ENCODE assay signal across 27 cellular contexts in the genomic region with DNA sequence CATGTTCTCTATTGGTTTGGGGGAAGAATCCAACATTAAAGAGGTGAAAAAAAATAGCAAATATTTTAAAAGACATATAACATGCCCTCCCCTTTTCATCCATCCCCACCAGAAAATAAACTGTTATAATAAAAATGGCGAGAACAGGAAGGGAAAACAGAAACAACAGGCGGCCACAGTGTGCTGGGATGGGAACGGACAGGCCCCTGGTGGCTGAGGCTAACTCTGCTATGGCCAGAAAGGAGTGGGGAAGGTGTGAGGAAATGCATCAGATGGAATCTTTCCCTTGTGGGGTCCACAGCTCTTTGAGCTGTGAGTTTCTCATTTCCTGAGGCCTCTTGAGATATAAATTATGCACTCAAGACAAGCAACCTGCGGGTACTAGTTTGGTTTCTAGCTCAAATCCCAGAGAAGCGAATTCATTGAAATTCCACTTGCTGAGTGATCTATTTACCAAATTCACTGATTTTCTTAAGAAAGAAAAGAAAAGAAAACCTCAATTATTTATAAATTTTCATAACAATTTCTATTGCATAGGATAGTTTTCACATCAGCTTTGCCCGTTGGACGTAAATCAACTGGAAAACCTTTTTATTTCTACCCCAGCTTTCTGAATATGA.
"Had no signal": no experiment of that assay in that cellular context is flagged by ENCODE, and none has a peak within 500 bp of the region (broad histone marks: within the 10 kb centered on the region; RNA-seq: fewer than 3 reads in every experiment).

No MANE protein-coding gene starts in this region.

- H3K27ac ChIP-seq: SJCRH30 had no signal

- H3K27ac Mint-ChIP-seq: activated B cell treated with CpG ODN at 0.5 μM for 24 hours; activated CD4-positive, alpha-beta memory T cell treated with anti-CD3 and anti-CD28 coated beads for 36 hours; activated CD4-positive, alpha-beta T cell treated with anti-CD3 and anti-CD28 coated beads, Interleukin-2, amount 10 ng/mL, durations not matched to agents 24 days and 14 days; activated naive CD4-positive, alpha-beta T cell treated with anti-CD3 and anti-CD28 coated beads for 36 hours; activated naive CD8-positive, alpha-beta T cell; activated T-helper 17 cell treated with anti-CD3 and anti-CD28 coated beads, Interleukin-2, amount 50 U/mL, for 72 hours; T-helper 1 cell treated with Interleukin-12 subunit alpha and Interleukin-12 subunit beta and Interleukin-4 antibody, amounts not matched to agents 30 μg/mL and 1 μg/mL, for 36 hours had no signal

- H3K27me3 Mint-ChIP-seq: activated CD4-positive, alpha-beta memory T cell treated with anti-CD3 and anti-CD28 coated beads for 36 hours; activated CD4-positive, alpha-beta T cell treated with anti-CD3 and anti-CD28 coated beads, Interleukin-2, amount 10 ng/mL, durations not matched to agents 24 days and 14 days; activated naive CD8-positive, alpha-beta T cell; activated T-helper 17 cell treated with anti-CD3 and anti-CD28 coated beads, Interleukin-2, amount 50 U/mL, for 72 hours had no signal

- H3K36me3 ChIP-seq: SJCRH30 had no signal

- H3K4me3 Mint-ChIP-seq: activated B cell treated with CpG ODN at 0.5 μM for 24 hours; activated CD4-positive, alpha-beta memory T cell treated with anti-CD3 and anti-CD28 coated beads for 36 hours; activated CD4-positive, alpha-beta T cell treated with anti-CD3 and anti-CD28 coated beads, Interleukin-2, amount 10 ng/mL, durations not matched to agents 24 days and 14 days; activated naive CD4-positive, alpha-beta T cell treated with anti-CD3 and anti-CD28 coated beads for 36 hours; activated naive CD8-positive, alpha-beta T cell; activated T-helper 17 cell treated with anti-CD3 and anti-CD28 coated beads, Interleukin-2, amount 50 U/mL, for 72 hours; T-helper 1 cell treated with Interleukin-12 subunit alpha and Interleukin-12 subunit beta and Interleukin-4 antibody, amounts not matched to agents 30 μg/mL and 1 μg/mL, for 36 hours had no signal

- H3K4me1 ChIP-seq: SJCRH30 had no signal

- ATAC-seq: activated T-helper 17 cell treated with anti-CD3 and anti-CD28 coated beads, Interleukin-2, amount 50 U/mL, for 72 hours; Panc1; Right ventricle myocardium inferior; SK-N-SH treated with all-trans-retinoic acid at 6 μM for 48 hours had no signal

- DNase-seq: activated B cell treated with CpG ODN at 0.5 μM for 24 hours; activated CD4-positive, alpha-beta memory T cell treated with anti-CD3 and anti-CD28 coated beads for 36 hours; activated CD4-positive, alpha-beta T cell treated with anti-CD3 and anti-CD28 coated beads for 1 hour; activated CD4-positive, alpha-beta T cell treated with anti-CD3 and anti-CD28 coated beads, Interleukin-2, amount 10 ng/mL, durations not matched to agents 24 days and 14 days; activated gamma-delta T cell; activated naive CD4-positive, alpha-beta T cell treated with anti-CD3 and anti-CD28 coated beads for 36 hours; activated T-cell treated with anti-CD3 and anti-CD28 coated beads for 4 hours; activated T-cell treated with anti-CD3 and anti-CD28 coated beads, Interleukin-2, amount 50 U/mL, for 48 hours; central memory CD4-positive, alpha-beta T cell; MM.1S; NCI-H1105; NCI-H1436; NCI-H1694 treated with DMSO at 0.1 percent for 48 hours; NCI-H2029 treated with DMSO at 0.1 percent for 48 hours; NCI-H345; NCI-H510A; NCI-H526 treated with DMSO at 0.1 percent for 48 hours; NK-92 treated with Interleukin-12 subunit alpha and Interleukin-12 subunit beta, amount 100 ng/mL, for 24 hours; OCI-M1; RPMI8226; SJCRH30 had no signal

- H3K36me3 Mint-ChIP-seq: activated CD4-positive, alpha-beta memory T cell treated with anti-CD3 and anti-CD28 coated beads for 36 hours; activated naive CD8-positive, alpha-beta T cell had no signal

- H3K4me1 Mint-ChIP-seq: activated B cell treated with CpG ODN at 0.5 μM for 24 hours; activated CD4-positive, alpha-beta T cell treated with anti-CD3 and anti-CD28 coated beads, Interleukin-2, amount 10 ng/mL, durations not matched to agents 24 days and 14 days; activated T-helper 17 cell treated with anti-CD3 and anti-CD28 coated beads, Interleukin-2, amount 50 U/mL, for 72 hours had no signal

- H3K4me3 ChIP-seq: SJCRH30 had no signal

- H3K27me3 ChIP-seq: SJCRH30 had no signal

- H3K9me3 ChIP-seq: SJCRH30 had no signal

- H3K9me3 Mint-ChIP-seq: activated B cell treated with CpG ODN at 0.5 μM for 24 hours; activated CD4-positive, alpha-beta memory T cell treated with anti-CD3 and anti-CD28 coated beads for 36 hours; activated CD4-positive, alpha-beta T cell treated with anti-CD3 and anti-CD28 coated beads, Interleukin-2, amount 10 ng/mL, durations not matched to agents 24 days and 14 days; activated naive CD4-positive, alpha-beta T cell treated with anti-CD3 and anti-CD28 coated beads for 36 hours; T-helper 1 cell treated with Interleukin-12 subunit alpha and Interleukin-12 subunit beta and Interleukin-4 antibody, amounts not matched to agents 30 μg/mL and 1 μg/mL, for 36 hours had no signal
